9 cellular contexts compared by ENCODE assay signal in the genomic region with DNA sequence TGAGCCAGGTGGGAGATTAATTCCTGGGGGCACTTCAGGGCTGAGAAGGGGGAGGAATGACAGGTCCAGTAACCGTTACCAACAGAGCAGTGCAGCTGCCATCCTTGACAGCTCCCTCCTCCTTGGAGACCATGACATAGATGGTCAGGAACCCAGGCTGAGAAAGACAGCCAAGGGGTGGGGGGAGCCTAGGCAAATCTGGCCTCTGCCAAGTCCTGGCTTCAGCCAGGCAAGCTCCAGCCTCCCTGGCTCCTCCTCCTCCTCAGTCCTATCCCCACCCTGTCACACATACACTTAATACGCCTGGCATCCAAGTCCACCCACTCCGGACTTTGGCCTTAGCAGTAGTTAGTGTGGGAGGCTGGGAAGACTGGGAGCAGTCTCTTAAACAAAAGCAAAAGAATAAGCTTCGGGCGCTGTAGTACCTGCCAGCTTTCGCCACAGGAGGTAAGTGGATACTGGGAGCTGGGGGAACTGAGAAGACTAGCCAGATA. TPM values are rescaled to one million over a fixed set of nuclear protein-coding genes. Genes with fewer than 3 reads are reported as not detected.
DNase-seq lines count a peak whose midpoint lies in the region; ATAC-seq and TF ChIP-seq lines count a peak whose summit lies in the region.
"Had no signal": no experiment of that assay in that cellular context is flagged by ENCODE, and none has a peak within 500 bp of the region (broad histone marks: within the 10 kb centered on the region; RNA-seq: fewer than 3 reads in every experiment).

A gene with protein sequence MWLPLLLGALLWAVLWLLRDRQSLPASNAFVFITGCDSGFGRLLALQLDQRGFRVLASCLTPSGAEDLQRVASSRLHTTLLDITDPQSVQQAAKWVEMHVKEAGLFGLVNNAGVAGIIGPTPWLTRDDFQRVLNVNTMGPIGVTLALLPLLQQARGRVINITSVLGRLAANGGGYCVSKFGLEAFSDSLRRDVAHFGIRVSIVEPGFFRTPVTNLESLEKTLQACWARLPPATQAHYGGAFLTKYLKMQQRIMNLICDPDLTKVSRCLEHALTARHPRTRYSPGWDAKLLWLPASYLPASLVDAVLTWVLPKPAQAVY (plus strand): TSS at position 323 of the 494 bp plus-strand sequence. CDS start 792 bp downstream, outside the sequence.

- TF ChIP-seq CTCF in fibroblast of mammary gland (conservative IDR thresholded peaks at IDR 0.05; ENCODE audit: control insufficient read depth, insufficient read depth, low read depth, low read length): no peak

- H3K4me2 ChIP-seq in neuronal stem cell (ENCODE audit: insufficient read depth, low read length, poor library complexity, severe bottlenecking): no peak within 1 kb of the TSS

- H3K79me1 ChIP-seq in neuronal stem cell (ENCODE audit: low read depth, low read length): peaks cover 10% of the 10 kb centered on the region

- no peaks in the 10 kb centered on the region for H3K27me3 ChIP-seq in neuronal stem cell (ENCODE audit: control insufficient read depth in 3 of 3, insufficient read depth in 3 of 3, low read depth in 1 of 3, low read length in 3 of 3)
- no peaks in the 10 kb centered on the region for H3K27me3 ChIP-seq in effector memory CD4-positive, alpha-beta T cell (replicated peaks; ENCODE audit: control insufficient read depth, insufficient read depth, low read length, poor library complexity, severe bottlenecking)

- peak within 1 kb of the TSS; percentile 21 for H2BK120ac ChIP-seq in neuronal stem cell (ENCODE audit: low read depth, low read length)

- no peaks in the 10 kb centered on the region for H3K9me3 Mint-ChIP-seq in stimulated activated naive B cell treated with anti-CD40 and anti-IgM and Interleukin-4, amounts not matched to agents 10 μg/mL and 1 μg/mL and 100 μg/mL, for 72 hours

- H3K36me3 Mint-ChIP-seq in stimulated activated naive B cell treated with anti-CD40 and anti-IgM and Interleukin-4, amounts not matched to agents 10 μg/mL and 1 μg/mL and 100 μg/mL, for 72 hours: peaks cover 13 to 23% of the 10 kb centered on the region in 2 donors

- H4K91ac ChIP-seq in neuronal stem cell (ENCODE audit: low read depth, low read length, poor library complexity): no peak within 1 kb of the TSS

- H3K14ac ChIP-seq in neuronal stem cell (ENCODE audit: low read length): no peak within 1 kb of the TSS

- no peaks in the 10 kb centered on the region for H3K27me3 Mint-ChIP-seq in stimulated activated naive B cell treated with anti-CD40 and anti-IgM and Interleukin-4, amounts not matched to agents 10 μg/mL and 1 μg/mL and 100 μg/mL, for 72 hours

- no peak within 1 kb of the TSS for H3K4ac ChIP-seq in neuronal stem cell (ENCODE audit: low read length)

- DNase-seq in AG08396 (ENCODE audit: low spot score) (peak; percentile 81), NCI-H524 (lab: John Stamatoyannopoulos, UW) (peak; percentile 90 to 95), fibroblast of mammary gland (ENCODE audit: low read depth) (peak; percentile 96), neuronal stem cell (ENCODE audit: low spot score) (no peak)
- DNase-seq in stimulated activated naive B cell treated with anti-CD40 and anti-IgM and Interleukin-4, amounts not matched to agents 10 μg/mL and 1 μg/mL and 100 μg/mL, for 72 hours: no peak
- DNase-seq in effector memory CD4-positive, alpha-beta T cell: no peak
- DNase-seq: activated CD8-positive, alpha-beta memory T cell treated with anti-CD3 and anti-CD28 coated beads, Interleukin-2, amount 50 U/mL, for 4 hours had no signal

- H3K18ac ChIP-seq in neuronal stem cell (ENCODE audit: low read length): no peak within 1 kb of the TSS

- peak within 1 kb of the TSS; percentile 77 for H2AK5ac ChIP-seq in neuronal stem cell (ENCODE audit: low read depth, low read length)

- no peak within 1 kb of the TSS for H4K8ac ChIP-seq in neuronal stem cell (ENCODE audit: low read depth, low read length)

- peaks cover 26 to 29% of the 10 kb centered on the region in 2 donors for H3K4me1 ChIP-seq in neuronal stem cell (ENCODE audit: control insufficient read depth in 2 of 2, insufficient read depth in 1 of 2, low read depth in 1 of 2, low read length in 2 of 2)
- H3K4me1 ChIP-seq in effector memory CD4-positive, alpha-beta T cell (ENCODE audit: control insufficient read depth, insufficient read depth, low read length, poor library complexity, severe bottlenecking): peaks cover 21% of the 10 kb centered on the region

- ATAC-seq in GM19395 (IDR thresholded peaks at IDR 0.05; ENCODE audit: unreplicated experiment) (no peak), HG03159 (IDR thresholded peaks at IDR 0.05; ENCODE audit: unreplicated experiment) (no peak)
- no peak for ATAC-seq in stimulated activated naive B cell treated with anti-CD40 and anti-IgM and Interleukin-4, amounts not matched to agents 10 μg/mL and 1 μg/mL and 100 μg/mL, for 72 hours (replicated peaks)

- peaks cover 17 to 51% of the 10 kb centered on the region in 2 donors for H3K36me3 ChIP-seq in neuronal stem cell (replicated peaks in 1 of 2; ENCODE audit: control insufficient read depth in 2 of 2, insufficient read depth in 2 of 2, low read length in 2 of 2)
- peaks cover 16% of the 10 kb centered on the region for H3K36me3 ChIP-seq in effector memory CD4-positive, alpha-beta T cell (ENCODE audit: control insufficient read depth, insufficient read depth, low read length)

- no peaks in the 10 kb centered on the region for H3K9me3 ChIP-seq in neuronal stem cell (replicated peaks in 1 of 2; ENCODE audit: control insufficient read depth in 2 of 2, insufficient read depth in 1 of 2, low read depth in 1 of 2, low read length in 2 of 2)
- H3K9me3 ChIP-seq in effector memory CD4-positive, alpha-beta T cell (ENCODE audit: control insufficient read depth, low read length): no peaks in the 10 kb centered on the region

- no peak within 1 kb of the TSS for H3K23ac ChIP-seq in neuronal stem cell (ENCODE audit: low read depth, low read length, poor library complexity)

- H3K4me1 Mint-ChIP-seq in stimulated activated naive B cell treated with anti-CD40 and anti-IgM and Interleukin-4, amounts not matched to agents 10 μg/mL and 1 μg/mL and 100 μg/mL, for 72 hours: peaks cover 29 to 50% of the 10 kb centered on the region in 2 donors

- no peak within 1 kb of the TSS for H3K4me3 Mint-ChIP-seq in stimulated activated naive B cell treated with anti-CD40 and anti-IgM and Interleukin-4, amounts not matched to agents 10 μg/mL and 1 μg/mL and 100 μg/mL, for 72 hours

- H2BK5ac ChIP-seq in neuronal stem cell (ENCODE audit: low read length): no peak within 1 kb of the TSS

- no peak within 1 kb of the TSS for H2AFZ ChIP-seq in neuronal stem cell (ENCODE audit: low read length)

- no peak within 1 kb of the TSS for H3K9ac ChIP-seq in neuronal stem cell (ENCODE audit: low read depth, low read length, poor library complexity)

- H3K27ac ChIP-seq in neuronal stem cell (replicated peaks; ENCODE audit: low read length): no peak within 1 kb of the TSS
- no peak within 1 kb of the TSS for H3K27ac ChIP-seq in effector memory CD4-positive, alpha-beta T cell (ENCODE audit: insufficient read depth, low read length, poor library complexity, severe bottlenecking)

- WGBS in neuronal stem cell (ENCODE audit: extremely low coverage in 2 of 2, insufficient read length in 2 of 2, insufficient replicate concordance in 1 of 2), 2 donors: no CpG with 5 or more reads among the region's 6 CpGs

- H2BK15ac ChIP-seq in neuronal stem cell (ENCODE audit: low read length): peak within 1 kb of the TSS; percentile 18

- H3K4me3 ChIP-seq in fibroblast of mammary gland (ENCODE audit: control insufficient read depth, low read depth, low read length): peak within 1 kb of the TSS; percentile 56
- H3K4me3 ChIP-seq in neuronal stem cell (ENCODE audit: low read length in 2 of 2): no peak within 1 kb of the TSS
- no peak within 1 kb of the TSS for H3K4me3 ChIP-seq in effector memory CD4-positive, alpha-beta T cell (ENCODE audit: insufficient read depth, low read depth, low read length, poor library complexity, severe bottlenecking)

- H3K27ac Mint-ChIP-seq in stimulated activated naive B cell treated with anti-CD40 and anti-IgM and Interleukin-4, amounts not matched to agents 10 μg/mL and 1 μg/mL and 100 μg/mL, for 72 hours: no peak within 1 kb of the TSS

- H2BK12ac ChIP-seq in neuronal stem cell (ENCODE audit: low read length): no peak within 1 kb of the TSS

RNA-seq across cellular contexts. Expression of the gene that starts here (rescaled TPM):
- polyA plus RNA-seq in neuronal stem cell (2013, experiment 1 of 2): 7.0 TPM
- polyA plus RNA-seq in neuronal stem cell (2013, experiment 2 of 2): 6.2 TPM

Comparison
In these comparisons a context has a peak if more than half of its experiments do, and no peak if none do; other contexts are left out.
1. DNase-seq: peak in AG08396 (single experiment), NCI-H524 (2 of 2) and fibroblast of mammary gland (single experiment); none in neuronal stem cell (single experiment), stimulated activated naive B cell treated with anti-CD40 and anti-IgM and Interleukin-4, amounts not matched to agents 10 μg/mL and 1 μg/mL and 100 μg/mL, for 72 hours (single experiment) and effector memory CD4-positive, alpha-beta T cell (0 of 3).